Comparison of ENCODE assay signal across 11 cellular contexts in genomic region chr11:16191212-16191851, GRCh38.
DNase-seq lines count a peak whose midpoint lies in the region; ATAC-seq lines count a peak whose summit lies in the region.
"Had no signal": no experiment of that assay in that cellular context is flagged by ENCODE, and none has a peak within 500 bp of the region (broad histone marks: within the 10 kb centered on the region; RNA-seq: fewer than 3 reads in every experiment).

No MANE protein-coding gene starts in this region.

- H3K9me3 ChIP-seq in MG63: no peaks in the 10 kb centered on the region
- H3K9me3 ChIP-seq: tibial artery had no signal

- DNase-seq in ACHN: peak; percentile 7
- DNase-seq in NCI-H1105 treated with DMSO at 0.1 percent for 48 hours (lab: John Stamatoyannopoulos, UW): peak; percentile 64
- peak; percentile 29 for DNase-seq in iPS-NIHi11 (ENCODE audit: low spot score)
- no peak for DNase-seq in NCI-H1694 (lab: John Stamatoyannopoulos, UW)
- DNase-seq in MG63: no peak
- no peak for DNase-seq in activated effector memory CD4-positive, alpha-beta T cell treated with Interleukin-2 at 50 U/mL for 16 hours
- DNase-seq: naive B cell; stimulated activated CD4-positive, alpha-beta T cell treated with anti-CD3 and anti-CD28 coated beads, Interleukin-4, amount 100 ng/mL, for 24 hours; tibial artery had no signal

- in situ Hi-C loops in ACHN (cut with HindIII; ENCODE audit: low pct_ligation_motif_present, low pct_unique_long_range_greater_than_20kb, low sequenced_read_pairs): no loop called here

- no peak overlapping the region for H3K4me3 ChIP-seq in MG63
- H3K4me3 ChIP-seq: tibial artery had no signal

- H3K27me3 ChIP-seq in MG63: no peaks in the 10 kb centered on the region
- H3K27me3 ChIP-seq: tibial artery had no signal

- H3K36me3 ChIP-seq in MG63: no peaks in the 10 kb centered on the region
- H3K36me3 ChIP-seq: tibial artery had no signal

- ATAC-seq in GM18511 (IDR thresholded peaks at IDR 0.05; ENCODE audit: unreplicated experiment) (peak; percentile 64), GM18873 (IDR thresholded peaks at IDR 0.05; ENCODE audit: low FRiP score, unreplicated experiment) (no peak)

Comparison
In these comparisons a context has a peak if more than half of its experiments do, and no peak if none do; other contexts are left out.
1. DNase-seq: peak in ACHN (single experiment), NCI-H1105 treated with DMSO at 0.1 percent for 48 hours (single experiment) and iPS-NIHi11 (single experiment); none in NCI-H1694 (single experiment), MG63 (single experiment) and activated effector memory CD4-positive, alpha-beta T cell treated with Interleukin-2 at 50 U/mL for 16 hours (single experiment).